In the genomic region with DNA sequence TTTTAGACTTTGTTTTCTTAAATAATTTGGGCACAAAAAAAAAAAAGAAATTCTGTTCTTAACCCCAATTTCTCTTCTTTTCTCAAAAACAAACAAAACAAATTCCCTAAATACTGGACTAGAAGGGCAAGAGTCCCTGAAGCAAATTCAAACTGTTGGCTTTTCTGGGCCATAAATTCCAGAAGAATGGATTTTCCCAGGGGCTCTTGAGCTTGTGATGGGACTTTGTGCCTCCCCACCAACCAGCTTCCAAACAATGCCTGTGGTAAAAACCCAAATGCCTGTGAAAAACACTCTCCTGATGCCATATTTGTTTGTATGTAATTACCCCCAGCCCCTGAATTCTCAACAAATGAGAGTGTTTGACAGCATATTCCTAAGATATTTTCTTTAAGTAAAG, we compare ENCODE assay signal across 25 cellular contexts. TPM values are rescaled to one million over a fixed set of nuclear protein-coding genes. Genes with fewer than 3 reads are reported as not detected.
"Had no signal": no experiment of that assay in that cellular context is flagged by ENCODE, and none has a peak within 500 bp of the region (broad histone marks: within the 10 kb centered on the region; RNA-seq: fewer than 3 reads in every experiment).

No MANE protein-coding gene starts in this region.

- H3K4me3 ChIP-seq: coronary artery, dorsolateral prefrontal cortex, esophagus squamous epithelium, gastrocnemius medialis, heart right ventricle, left lung, lung, mucosa of descending colon had no signal

- H3K36me3 ChIP-seq: esophagus squamous epithelium, gastrocnemius medialis, left lung had no signal

- H3K9me3 ChIP-seq: esophagus squamous epithelium, gastrocnemius medialis, heart right ventricle, left lung, mucosa of descending colon had no signal

- H3K27ac ChIP-seq: coronary artery, dorsolateral prefrontal cortex, epithelial cell of prostate, esophagus squamous epithelium, gastrocnemius medialis, heart right ventricle, left lung had no signal

- H3K4me1 ChIP-seq: esophagus squamous epithelium, left lung had no signal

- ATAC-seq: esophagus mucosa, gastrocnemius medialis, heart right ventricle, left cardiac atrium, left lung, left ventricle myocardium superior, mucosa of descending colon had no signal

- H3K27me3 ChIP-seq: dorsolateral prefrontal cortex, esophagus squamous epithelium, gastrocnemius medialis, heart right ventricle, left lung had no signal

- DNase-seq: dermis blood vessel endothelial cell; dorsolateral prefrontal cortex; effector CD4-positive, alpha-beta T cell; effector memory CD4-positive, alpha-beta T cell; endodermal cell; erythroblast; esophagus squamous epithelium; foreskin fibroblast; foreskin melanocyte; gastrocnemius medialis; glutamatergic neuron; head of caudate nucleus; heart right ventricle; hippocampal formation; immature natural killer cell; left cardiac atrium; left lung; left ventricle myocardium superior; mammary epithelial cell; mucosa of descending colon; naive B cell had no signal

RNA-seq across cellular contexts. Expression of gene SGIP1, which starts 55.4 kb away (rescaled TPM):
- total RNA-seq: mammary epithelial cell had no signal
- polyA plus RNA-seq: immature natural killer cell had no signal
